In the genomic region with DNA sequence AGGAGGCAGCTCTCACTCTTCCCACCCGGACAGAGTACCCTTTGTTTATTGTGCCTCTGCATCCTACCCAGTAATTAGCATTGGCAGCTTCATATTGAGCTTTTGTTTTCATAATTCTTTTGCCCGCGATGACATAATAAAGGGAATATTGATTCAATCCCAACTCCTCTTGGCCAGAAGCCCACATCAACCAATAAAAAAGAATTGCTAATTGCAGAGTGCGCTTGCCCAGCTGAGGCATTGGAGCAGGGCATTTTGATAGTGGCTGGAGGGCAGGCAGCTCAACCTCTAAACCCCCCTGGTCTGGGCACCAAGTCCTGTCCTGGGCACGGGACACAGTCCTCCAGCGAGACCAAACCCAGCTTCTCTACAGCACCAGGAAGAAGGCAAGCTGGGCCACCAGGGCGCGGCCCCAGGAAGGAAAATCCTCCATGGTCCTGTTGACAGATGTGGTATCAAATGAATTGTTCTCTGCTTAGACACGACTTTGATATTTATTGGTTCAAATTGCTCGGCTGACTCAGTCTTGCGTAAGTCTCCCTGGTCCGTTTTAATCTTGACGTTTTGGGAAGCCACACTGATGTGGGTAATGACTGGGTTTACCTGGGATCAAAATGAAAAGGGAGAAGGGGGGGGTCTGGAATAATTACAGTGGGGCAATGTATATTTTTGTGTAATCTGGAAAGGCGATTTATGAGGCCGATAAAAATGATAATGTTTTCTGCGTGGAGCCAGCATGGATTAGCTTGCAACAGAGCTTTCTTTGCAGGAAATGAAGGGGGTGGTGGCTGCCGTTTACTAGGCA, we compare ENCODE assay signal across 10 cellular contexts.
A peak's percentile ranks its signal among the peaks of the same experiment; 100 is the strongest.
DNase-seq lines count a peak whose midpoint lies in the region; ATAC-seq and TF ChIP-seq lines count a peak whose summit lies in the region.
"Had no signal": no experiment of that assay in that cellular context is flagged by ENCODE, and none has a peak within 500 bp of the region (broad histone marks: within the 10 kb centered on the region; RNA-seq: fewer than 3 reads in every experiment).

No MANE protein-coding gene starts in this region.

- no peak overlapping the region for H3K23ac ChIP-seq in mesenchymal stem cell (ENCODE audit: low read length in 2 of 2)

- no peak overlapping the region for H3K14ac ChIP-seq in mesenchymal stem cell (ENCODE audit: low read length in 2 of 2)

- peak; percentile 23 for DNase-seq in 8988T
- DNase-seq in HT1080 (ENCODE audit: low read depth), result peak; percentile 79
- peak; percentile 77 to 92 for DNase-seq in hippocampal formation (lab: John Stamatoyannopoulos, UW)
- no peak for DNase-seq in natural killer cell treated with Interleukin-12 subunit alpha and Interleukin-12 subunit beta and Interleukin-15 and Interleukin-18, amount 100 ng/mL, for 72 hours (ENCODE audit: low spot score)
- DNase-seq in mesenchymal stem cell, result no peak
- DNase-seq in HuH-7.5 (ENCODE audit: low spot score), result no peak
- no peak for DNase-seq in UCSD-AML1 (lab: John Stamatoyannopoulos, UW; ENCODE audit: unreplicated experiment)
- DNase-seq: Right ventricle myocardium superior had no signal

- H3K9me3 ChIP-seq in mesenchymal stem cell (ENCODE audit: control insufficient read depth, low read length), result peaks cover 17% of the 10 kb centered on the region

- no peak for ATAC-seq in natural killer cell treated with Interleukin-12 subunit alpha and Interleukin-12 subunit beta and Interleukin-15 and Interleukin-18, amount 100 ng/mL, for 72 hours

- H2BK12ac ChIP-seq in mesenchymal stem cell (ENCODE audit: low read length in 2 of 2), result no peak overlapping the region

- no peak overlapping the region for H4K91ac ChIP-seq in mesenchymal stem cell (ENCODE audit: low read length)

- no peak overlapping the region for H3K9ac ChIP-seq in mesenchymal stem cell (ENCODE audit: low read length)
- H3K9ac ChIP-seq: BLaER1 treated with 17β-estradiol and CSF1 and Interleukin-3, amounts not matched to agents 10 nM and 100 nM had no signal

- WGBS in mesenchymal stem cell, result 79% methylated on average over 17 of the region's 17 CpGs

- no peak overlapping the region for H3K4me3 Mint-ChIP-seq in natural killer cell treated with Interleukin-12 subunit alpha and Interleukin-12 subunit beta and Interleukin-15 and Interleukin-18, amount 100 ng/mL, for 72 hours

- H3K4me1 ChIP-seq in mesenchymal stem cell (ENCODE audit: control insufficient read depth, insufficient read depth, low read depth, low read length), result no peaks in the 10 kb centered on the region

- H3K18ac ChIP-seq in mesenchymal stem cell (ENCODE audit: low read depth in 1 of 2, low read length in 2 of 2), result no peak overlapping the region

- H2AFZ ChIP-seq in mesenchymal stem cell (ENCODE audit: low read depth, low read length), result no peak overlapping the region

- no peaks in the 10 kb centered on the region for H3K9me3 Mint-ChIP-seq in natural killer cell treated with Interleukin-12 subunit alpha and Interleukin-12 subunit beta and Interleukin-15 and Interleukin-18, amount 100 ng/mL, for 72 hours

- H4K8ac ChIP-seq in mesenchymal stem cell (ENCODE audit: low read length), result no peak overlapping the region

- H3K27me3 ChIP-seq in mesenchymal stem cell (ENCODE audit: control insufficient read depth in 1 of 2, insufficient read depth in 1 of 2, low read length in 2 of 2), result no peaks in the 10 kb centered on the region
- H3K27me3 ChIP-seq: BLaER1 treated with 17β-estradiol and CSF1 and Interleukin-3, amounts not matched to agents 10 nM and 100 nM had no signal

- no peak for TF ChIP-seq CTCF in VCaP (conservative IDR thresholded peaks at IDR 0.05)

- H3K4ac ChIP-seq in mesenchymal stem cell (ENCODE audit: low read depth in 1 of 2, low read length in 2 of 2), result no peak overlapping the region

- H2BK5ac ChIP-seq in mesenchymal stem cell (ENCODE audit: low read depth, low read length, poor library complexity, severe bottlenecking), result no peak overlapping the region

- H3K27ac Mint-ChIP-seq in natural killer cell treated with Interleukin-12 subunit alpha and Interleukin-12 subunit beta and Interleukin-15 and Interleukin-18, amount 100 ng/mL, for 72 hours, result no peak overlapping the region

- H3K36me3 Mint-ChIP-seq in natural killer cell treated with Interleukin-12 subunit alpha and Interleukin-12 subunit beta and Interleukin-15 and Interleukin-18, amount 100 ng/mL, for 72 hours, result peaks cover 5% of the 10 kb centered on the region

- peaks cover 4 to 5% of the 10 kb centered on the region in 2 donors for H3K27me3 Mint-ChIP-seq in natural killer cell treated with Interleukin-12 subunit alpha and Interleukin-12 subunit beta and Interleukin-15 and Interleukin-18, amount 100 ng/mL, for 72 hours

- no peaks in the 10 kb centered on the region for H3K4me1 Mint-ChIP-seq in natural killer cell treated with Interleukin-12 subunit alpha and Interleukin-12 subunit beta and Interleukin-15 and Interleukin-18, amount 100 ng/mL, for 72 hours (ENCODE audit: low read depth in 2 of 2)

- no peak overlapping the region for H2AK5ac ChIP-seq in mesenchymal stem cell (ENCODE audit: low read length, severe bottlenecking)

- H3K27ac ChIP-seq in VCaP (peak overlapping the region; percentile 98), mesenchymal stem cell (ENCODE audit: low read length, poor library complexity, severe bottlenecking) (no peak overlapping the region)
- H3K27ac ChIP-seq: BLaER1 treated with 17β-estradiol and CSF1 and Interleukin-3, amounts not matched to agents 10 nM and 100 nM had no signal

- H3K36me3 ChIP-seq in mesenchymal stem cell (ENCODE audit: control insufficient read depth in 1 of 2, insufficient read depth in 2 of 2, low read depth in 1 of 2, low read length in 2 of 2), result no peaks in the 10 kb centered on the region
- H3K36me3 ChIP-seq: BLaER1 treated with 17β-estradiol and CSF1 and Interleukin-3, amounts not matched to agents 10 nM and 100 nM had no signal

- H3K4me2 ChIP-seq in mesenchymal stem cell (ENCODE audit: low read length, poor library complexity, severe bottlenecking), result no peak overlapping the region
- H3K4me2 ChIP-seq: BLaER1 treated with 17β-estradiol and CSF1 and Interleukin-3, amounts not matched to agents 10 nM and 100 nM had no signal

- no peak overlapping the region for H2BK15ac ChIP-seq in mesenchymal stem cell (ENCODE audit: low read depth, poor library complexity, severe bottlenecking)

- H2BK120ac ChIP-seq in mesenchymal stem cell (ENCODE audit: low read depth, low read length), result no peak overlapping the region

- no peak overlapping the region for H3K4me3 ChIP-seq in mesenchymal stem cell (ENCODE audit: insufficient read depth in 1 of 2, low read depth in 1 of 2, low read length in 2 of 2)
- H3K4me3 ChIP-seq: BLaER1 treated with 17β-estradiol and CSF1 and Interleukin-3, amounts not matched to agents 10 nM and 100 nM had no signal

- H3K79me1 ChIP-seq in mesenchymal stem cell (replicated peaks; ENCODE audit: low read length, poor library complexity, severe bottlenecking), result no peaks in the 10 kb centered on the region

Comparison
In these comparisons a context has a peak if more than half of its experiments do, and no peak if none do; other contexts are left out.
1. DNase-seq: peak in 8988T (single experiment), HT1080 (single experiment) and hippocampal formation (2 of 2); none in natural killer cell treated with Interleukin-12 subunit alpha and Interleukin-12 subunit beta and Interleukin-15 and Interleukin-18, amount 100 ng/mL, for 72 hours (single experiment), mesenchymal stem cell (single experiment), HuH-7.5 (single experiment) and UCSD-AML1 (single experiment).